ENCODE assay signal across 21 cellular contexts in genomic region chr10:58554316-58554715, GRCh38. TPM values are rescaled to one million over a fixed set of nuclear protein-coding genes. Genes with fewer than 3 reads are reported as not detected.
DNase-seq lines count a peak whose midpoint lies in the region; ATAC-seq and TF ChIP-seq lines count a peak whose summit lies in the region.
"Had no signal": no experiment of that assay in that cellular context is flagged by ENCODE, and none has a peak within 500 bp of the region (broad histone marks: within the 10 kb centered on the region; RNA-seq: fewer than 3 reads in every experiment).

No MANE protein-coding gene starts in this region.

- dilution Hi-C loops in mammary epithelial cell (cut with HindIII; ENCODE audit: low sequenced_read_pairs): no loop called here

- intact Hi-C loops in MCF 10A (cut with micrococcal nuclease) (no loop called here), breast epithelium (cut with DNase I; ENCODE audit: low total_unique reads) (no loop called here), mammary epithelial cell (cut with micrococcal nuclease) (no loop called here), left colon (cut with DNase I, micrococcal nuclease) (no loop called here)

- H3K9me3 ChIP-seq in breast epithelium (peaks cover 12 to 18% of the 10 kb centered on the region in 2 donors), mammary epithelial cell (replicated peaks; ENCODE audit: insufficient read depth, low read length) (peaks cover 2% of the 10 kb centered on the region)
- H3K9me3 ChIP-seq: BE2C had no signal

- in situ Hi-C loops in mammary epithelial cell (cut with MboI; ENCODE audit: low sequenced_read_pairs in 2 of 2): no loop called here

- peak overlapping the region; percentile 2 for H3K27ac Mint-ChIP-seq in MCF 10A (ENCODE audit: low read depth, unreplicated experiment)
- H3K27ac Mint-ChIP-seq: CD4-positive, CD25-positive, alpha-beta regulatory T cell; GM23338; IgD-negative memory B cell had no signal

- no peak overlapping the region for H3K9ac ChIP-seq in mammary epithelial cell (ENCODE audit: insufficient read depth, low read length)

- no peak overlapping the region for H2AFZ ChIP-seq in mammary epithelial cell (ENCODE audit: low read depth, low read length)
- H2AFZ ChIP-seq: GM23338 had no signal

- H4K20me1 ChIP-seq in mammary epithelial cell (ENCODE audit: insufficient read depth, low read length): no peaks in the 10 kb centered on the region

- peaks cover 34% of the 10 kb centered on the region for H3K4me1 Mint-ChIP-seq in MCF 10A (ENCODE audit: insufficient read depth, unreplicated experiment)
- H3K4me1 Mint-ChIP-seq: CD4-positive, CD25-positive, alpha-beta regulatory T cell; GM23338; IgD-negative memory B cell had no signal

- no TSS peak for BruUV-seq in MCF 10A (replicated peaks; lab: Mats Ljungman, UMichigan)
- BruUV-seq in mammary epithelial cell (replicated peaks; lab: Mats Ljungman, UMichigan): no TSS peak

- CTCF ChIA-PET in MCF 10A (lab: Yijun Ruan, JAX) (no interaction called here), mammary epithelial cell (lab: Charles Lee; ENCODE audit: low non-redundant PET) (no interaction called here)

- no peaks in the 10 kb centered on the region for H3K9me3 Mint-ChIP-seq in MCF 10A (ENCODE audit: unreplicated experiment)

- DNase-seq in MCF 10A (ENCODE audit: unreplicated experiment) (peak; percentile 23), breast epithelium (ENCODE audit: low spot score in 2 of 2) (no peak), mammary epithelial cell (peak; percentile 32), left colon (no peak), DMS 273 treated with DMSO at 0.1 percent for 48 hours (lab: John Stamatoyannopoulos, UW) (no peak)
- no peak for DNase-seq in effector CD8-positive, alpha-beta T cell (lab: John Stamatoyannopoulos, UW)
- DNase-seq: BE2C; CD4-positive, CD25-positive, alpha-beta regulatory T cell; DMS53; Karpas-422; MM.1S; NCI-H1092; NCI-H1694; Peyer's patch; Right ventricle myocardium superior had no signal

- TF ChIP-seq CTCF in MCF 10A (IDR thresholded peaks at IDR 0.05; ENCODE audit: unreplicated experiment) (no peak), breast epithelium (IDR thresholded peaks at IDR 0.05) (no peak), mammary epithelial cell (conservative IDR thresholded peaks at IDR 0.05 in 1 of 2, IDR thresholded peaks at IDR 0.05 in 1 of 2; ENCODE audit: extremely low read depth in 1 of 2, insufficient read depth in 1 of 2, low read depth in 1 of 2, low read length in 2 of 2) (no peak)

- peak overlapping the region; percentile 33 for H3K4me3 Mint-ChIP-seq in MCF 10A (ENCODE audit: unreplicated experiment)
- H3K4me3 Mint-ChIP-seq: CD4-positive, CD25-positive, alpha-beta regulatory T cell; GM23338; IgD-negative memory B cell had no signal

- H3K4me3 ChIP-seq in breast epithelium (no peak overlapping the region), mammary epithelial cell (replicated peaks in 1 of 3; ENCODE audit: insufficient read depth in 1 of 3, low read depth in 2 of 3, low read length in 3 of 3) (no peak overlapping the region)
- H3K4me3 ChIP-seq: GM23338, Peyer's patch had no signal

- POLR2A ChIA-PET in MCF 10A (lab: Yijun Ruan, JAX): interaction anchor here (1.2 kb wide), 2 partner anchors 41 to 106 kb away, joined by 3 read pairs; no protein-coding TSS in a partner anchor

- no peaks in the 10 kb centered on the region for H3K36me3 Mint-ChIP-seq in MCF 10A (ENCODE audit: insufficient read depth, unreplicated experiment)
- H3K36me3 Mint-ChIP-seq: CD4-positive, CD25-positive, alpha-beta regulatory T cell; IgD-negative memory B cell had no signal

- H3K4me1 ChIP-seq in breast epithelium: no peaks in the 10 kb centered on the region
- peaks cover 6% of the 10 kb centered on the region for H3K4me1 ChIP-seq in mammary epithelial cell (ENCODE audit: insufficient read depth, low read length)
- H3K4me1 ChIP-seq: Peyer's patch had no signal

- H3K36me3 ChIP-seq in breast epithelium (no peaks in the 10 kb centered on the region), mammary epithelial cell (ENCODE audit: insufficient read depth, low read length) (no peaks in the 10 kb centered on the region)
- H3K36me3 ChIP-seq: BE2C, Peyer's patch had no signal

- peak overlapping the region; percentile 40 for H3K4me2 ChIP-seq in mammary epithelial cell (ENCODE audit: insufficient read depth, low read depth, low read length)
- H3K4me2 ChIP-seq: GM23338 had no signal

- peak; percentile 46 for ATAC-seq in left colon
- ATAC-seq in HG02623 (IDR thresholded peaks at IDR 0.05; ENCODE audit: unreplicated experiment): no peak
- ATAC-seq in GM21576 (IDR thresholded peaks at IDR 0.05; ENCODE audit: unreplicated experiment): no peak
- ATAC-seq: GM23338, HCT116 had no signal

- no peak overlapping the region for H3K27ac ChIP-seq in breast epithelium
- peak overlapping the region; percentile 12 for H3K27ac ChIP-seq in mammary epithelial cell (ENCODE audit: insufficient read depth, low read depth, low read length)
- H3K27ac ChIP-seq: 22Rv1, Peyer's patch had no signal

- 44% methylated on average over 2 of the region's 2 CpGs for WGBS in mammary epithelial cell (ENCODE audit: low coverage, missing lambda C conversion rate)

- no peaks in the 10 kb centered on the region for H3K27me3 Mint-ChIP-seq in MCF 10A (ENCODE audit: insufficient read depth, unreplicated experiment)
- H3K27me3 Mint-ChIP-seq: CD4-positive, CD25-positive, alpha-beta regulatory T cell; IgD-negative memory B cell had no signal

- no peak for TF ChIP-seq POLR2A in breast epithelium (IDR thresholded peaks at IDR 0.05)

- H3K79me2 ChIP-seq in mammary epithelial cell (ENCODE audit: insufficient read depth, low read length): peaks cover 72% of the 10 kb centered on the region

- H3K27me3 ChIP-seq in breast epithelium (no peaks in the 10 kb centered on the region), mammary epithelial cell (ENCODE audit: insufficient read depth, low read length) (no peaks in the 10 kb centered on the region)
- H3K27me3 ChIP-seq: BE2C, Peyer's patch had no signal

RNA-seq across cellular contexts. Expression of gene BICC1, which starts 41.6 kb away (rescaled TPM):
- total RNA-seq in MCF 10A (2022): 7.9 and 15.6 TPM in 2 replicates
- total RNA-seq in breast epithelium: 10 to 100 TPM; 24.3 to 35.5 (median 26.2) TPM
- total RNA-seq in mammary epithelial cell: 10 to 100 TPM; 15.2 to 35.0 TPM
- polyA plus RNA-seq in mammary epithelial cell: 5.6 TPM
- polyA minus RNA-seq in mammary epithelial cell: 28.3 TPM
- 1 to 10 TPM; 1.7 to 2.5 TPM for total RNA-seq in left colon
- polyA plus RNA-seq: CD4-positive, CD25-positive, alpha-beta regulatory T cell; IgD-negative memory B cell had no signal

Comparison
In these comparisons a context has a peak if more than half of its experiments do, and no peak if none do; other contexts are left out.
1. DNase-seq: peak in MCF 10A (single experiment) and mammary epithelial cell (single experiment); none in breast epithelium (0 of 2), left colon (0 of 2), effector CD8-positive, alpha-beta T cell (single experiment) and DMS 273 treated with DMSO at 0.1 percent for 48 hours (single experiment).